18 cellular contexts compared by ENCODE assay signal in genomic region chr12:94686834-94687628, GRCh38. TPM values are rescaled to one million over a fixed set of nuclear protein-coding genes. Genes with fewer than 3 reads are reported as not detected.
DNase-seq lines count a peak whose midpoint lies in the region; FAIRE-seq and TF ChIP-seq lines count a peak whose summit lies in the region.
"Had no signal": no experiment of that assay in that cellular context is flagged by ENCODE, and none has a peak within 500 bp of the region (broad histone marks: within the 10 kb centered on the region; RNA-seq: fewer than 3 reads in every experiment).

No MANE protein-coding gene starts in this region.

- DNase-seq in DMS153 (lab: John Stamatoyannopoulos, UW) (peak; percentile 23), DMS153 treated with DMSO at 0.1 percent for 48 hours (lab: John Stamatoyannopoulos, UW; ENCODE audit: unreplicated experiment) (no peak), Calu3 (no peak), ascending aorta (ENCODE audit: low spot score in 2 of 2) (no peak), iris pigment epithelial cell (ENCODE audit: low read depth) (peak; percentile 47), H54 (ENCODE audit: insufficient read length, low spot score) (no peak), small intestine (no peak), epidermal melanocyte (ENCODE audit: insufficient read length, low spot score) (no peak)
- DNase-seq: CD8-positive, alpha-beta memory T cell; DMS 273 treated with DMSO at 0.1 percent for 48 hours; Karpas-422; MM.1S; NCI-H187 treated with DMSO at 0.1 percent for 48 hours had no signal

- TF ChIP-seq CTCF in Calu3 (IDR thresholded peaks at IDR 0.05; ENCODE audit: unreplicated experiment) = no peak
- TF ChIP-seq CTCF in ascending aorta (IDR thresholded peaks at IDR 0.05) = no peak

- H3K4me3 ChIP-seq in ascending aorta = no peak overlapping the region
- H3K4me3 ChIP-seq in small intestine (ENCODE audit: low read depth in 1 of 2, low read length in 2 of 2) = no peak overlapping the region
- H3K4me3 ChIP-seq: BLaER1, HAP-1, SJSA1 had no signal

- WGBS in small intestine, 3 donors = 74 to 77% (median 75%) methylated on average over 6 of the region's 6 CpGs

- H3K9me3 Mint-ChIP-seq in Calu3 (ENCODE audit: low read depth, unreplicated experiment) = no peaks in the 10 kb centered on the region
- H3K9me3 Mint-ChIP-seq: CD8-positive, alpha-beta memory T cell had no signal

- H3K9me3 ChIP-seq in ascending aorta (no peaks in the 10 kb centered on the region), small intestine (ENCODE audit: control insufficient read depth, low read depth) (no peaks in the 10 kb centered on the region)
- H3K9me3 ChIP-seq: BLaER1, HAP-1, SJSA1 had no signal

- H3K27ac ChIP-seq in ascending aorta (peak overlapping the region; percentile 5 to 54), small intestine (ENCODE audit: low read depth in 1 of 2, low read length in 1 of 2) (no peak overlapping the region)
- H3K27ac ChIP-seq: 22Rv1, BLaER1, SJSA1 had no signal

- H3K27me3 Mint-ChIP-seq in Calu3 (ENCODE audit: unreplicated experiment) = no peaks in the 10 kb centered on the region

- FAIRE-seq in H54 (lab: Jason Lieb, UNC) (no peak), small intestine (lab: Jason Lieb, UNC) (no peak)
- FAIRE-seq: HepG2 had no signal

- no TSS peak for BruUV-seq in Calu3 (replicated peaks; lab: Mats Ljungman, UMichigan)

- H3K36me3 ChIP-seq in ascending aorta = no peaks in the 10 kb centered on the region
- no peaks in the 10 kb centered on the region for H3K36me3 ChIP-seq in small intestine (ENCODE audit: control insufficient read depth in 2 of 2, insufficient read depth in 2 of 2, low read length in 2 of 2)
- H3K36me3 ChIP-seq: BLaER1, HAP-1, SJSA1 had no signal

- CTCF ChIA-PET in Calu3 (lab: Charles Lee) = no interaction called here

- H3K27me3 ChIP-seq in ascending aorta = no peaks in the 10 kb centered on the region
- H3K27me3 ChIP-seq in small intestine (ENCODE audit: control insufficient read depth in 2 of 2, insufficient read depth in 2 of 2, low read length in 2 of 2) = no peaks in the 10 kb centered on the region
- H3K27me3 ChIP-seq: BLaER1, SJSA1 had no signal

- peak overlapping the region; percentile 28 for H3K27ac Mint-ChIP-seq in Calu3 (ENCODE audit: unreplicated experiment)
- H3K27ac Mint-ChIP-seq: CD8-positive, alpha-beta memory T cell had no signal

- H3K36me3 Mint-ChIP-seq in Calu3 (ENCODE audit: insufficient read depth, unreplicated experiment) = no peaks in the 10 kb centered on the region
- H3K36me3 Mint-ChIP-seq: CD8-positive, alpha-beta memory T cell had no signal

- no peak for TF ChIP-seq POLR2A in H54 (IDR thresholded peaks at IDR 0.05; ENCODE audit: low read depth, low read length)

- peaks cover 0 to 9% of the 10 kb centered on the region in 2 donors for H3K4me1 ChIP-seq in ascending aorta
- no peaks in the 10 kb centered on the region for H3K4me1 ChIP-seq in small intestine (ENCODE audit: control insufficient read depth in 2 of 2, insufficient read depth in 1 of 2, low read depth in 1 of 2, low read length in 1 of 2)

- intact Hi-C loops in Calu3 (cut with micrococcal nuclease; ENCODE audit: unreplicated experiment) (no loop called here), ascending aorta (cut with DNase I) (no loop called here)

- H3K4me1 Mint-ChIP-seq in Calu3 (ENCODE audit: low read depth, unreplicated experiment) = peaks cover 7% of the 10 kb centered on the region

- H3K4me3 Mint-ChIP-seq in Calu3 (ENCODE audit: low read depth, unreplicated experiment) = no peak overlapping the region
- H3K4me3 Mint-ChIP-seq: CD8-positive, alpha-beta memory T cell had no signal

RNA-seq across cellular contexts. Expression of gene TMCC3, which starts 36.7 kb away (rescaled TPM):
- total RNA-seq in Calu3 (2022) = 4.0 and 6.8 TPM in 2 replicates
- total RNA-seq in ascending aorta = 11.0 TPM
- 10 to 100 TPM in 2 of 3 donors, 1 to 10 TPM in 1; 8.6 to 23.9 (median 11.6) TPM for polyA plus RNA-seq in small intestine
- total RNA-seq: HepG2 had no signal
- polyA plus RNA-seq: HepG2 had no signal

Comparison
In these comparisons a context has a peak if more than half of its experiments do, and no peak if none do; other contexts are left out.
1. DNase-seq: peak in DMS153 (single experiment) and iris pigment epithelial cell (single experiment); none in DMS153 treated with DMSO at 0.1 percent for 48 hours (single experiment), Calu3 (single experiment), ascending aorta (0 of 2), H54 (single experiment), small intestine (single experiment) and epidermal melanocyte (single experiment).
2. H3K27ac ChIP-seq: peak in ascending aorta (2 of 2); none in small intestine (0 of 2).